ENCODE assay signal across 8 cellular contexts in the genomic region with DNA sequence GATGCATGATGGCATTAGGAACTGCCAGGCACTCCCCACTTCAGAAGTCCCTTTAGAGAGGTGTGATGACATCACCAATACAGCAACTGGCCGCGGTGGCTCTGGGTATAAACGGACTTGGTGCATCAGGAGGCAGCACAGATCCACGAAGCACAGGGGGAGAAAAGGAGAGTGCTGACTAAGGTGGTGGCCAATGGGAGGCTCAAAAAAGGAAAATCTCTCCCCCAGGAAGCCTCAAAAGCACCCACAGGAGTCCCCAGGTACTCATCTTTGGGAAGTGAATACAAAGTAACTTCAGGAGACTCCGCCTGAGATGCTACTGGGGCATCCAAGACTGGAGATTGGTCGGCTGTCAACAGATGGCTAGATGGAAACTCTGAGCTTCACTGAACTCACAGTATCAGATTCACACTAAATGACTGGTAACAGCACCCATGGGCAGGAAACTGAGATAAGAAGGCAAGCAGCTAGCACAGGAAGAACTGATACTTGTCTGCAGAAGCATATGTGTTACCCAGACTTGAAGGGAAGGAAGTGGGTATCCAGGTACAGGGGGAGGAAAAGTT. TPM values are rescaled to one million over a fixed set of nuclear protein-coding genes. Genes with fewer than 3 reads are reported as not detected.
DNase-seq lines count a peak whose midpoint lies in the region; ATAC-seq, FAIRE-seq and TF ChIP-seq lines count a peak whose summit lies in the region.

No MANE protein-coding gene starts in this region.

- ATAC-seq in GM19351 (IDR thresholded peaks at IDR 0.05; ENCODE audit: unreplicated experiment): peak; percentile 74
- ATAC-seq in HG03159 (IDR thresholded peaks at IDR 0.05; ENCODE audit: unreplicated experiment): peak; percentile 82

- DNase-seq in activated CD8-positive, alpha-beta memory T cell treated with anti-CD3 and anti-CD28 coated beads, Interleukin-2, amount 50 U/mL, for 48 hours: peak; percentile 76
- DNase-seq in stimulated activated CD4-positive, alpha-beta T cell treated with anti-CD3 and anti-CD28 coated beads, Interleukin-15, amount 100 ng/mL, for 24 hours: peak; percentile 73
- DNase-seq in occipital lobe (lab: John Stamatoyannopoulos, UW): no peak
- DNase-seq in D721Med (ENCODE audit: insufficient read length, low spot score): no peak
- no peak for DNase-seq in COLO668 (lab: John Stamatoyannopoulos, UW; ENCODE audit: unreplicated experiment)
- no peak for DNase-seq in ecto neural progenitor cell (ENCODE audit: low spot score)

- no peak for FAIRE-seq in D721Med (lab: Jason Lieb, UNC)

- TF ChIP-seq CTCF in D721Med (IDR thresholded peaks at IDR 0.05; ENCODE audit: insufficient read depth, missing control alignments): no peak

RNA-seq across cellular contexts. Expression of gene TTC39B, which starts 7.6 kb away (rescaled TPM):
- 6.9 TPM for total RNA-seq in occipital lobe

Comparison
In these comparisons a context has a peak if more than half of its experiments do, and no peak if none do; other contexts are left out.
1. DNase-seq: peak in activated CD8-positive, alpha-beta memory T cell treated with anti-CD3 and anti-CD28 coated beads, Interleukin-2, amount 50 U/mL, for 48 hours (single experiment) and stimulated activated CD4-positive, alpha-beta T cell treated with anti-CD3 and anti-CD28 coated beads, Interleukin-15, amount 100 ng/mL, for 24 hours (single experiment); none in occipital lobe (single experiment), D721Med (single experiment), COLO668 (single experiment) and ecto neural progenitor cell (single experiment).